8 cellular contexts compared by ENCODE assay signal in genomic region chr6:141482773-141483172, GRCh38.
A peak's percentile ranks its signal among the peaks of the same experiment; 100 is the strongest.
DNase-seq lines count a peak whose midpoint lies in the region; ATAC-seq, FAIRE-seq and TF ChIP-seq lines count a peak whose summit lies in the region.

No MANE protein-coding gene starts in this region.

- POLR2A ChIA-PET in A549 (lab: Yijun Ruan, JAX), result no interaction called here
- POLR2A ChIA-PET in GM10248 (lab: Yijun Ruan, JAX), result no interaction called here

- CTCF ChIA-PET in A549 (lab: Yijun Ruan, JAX), result no interaction called here
- CTCF ChIA-PET in GM10248 (lab: Yijun Ruan, JAX), result interaction anchor here (1.6 to 2.0 kb wide), 2 partner anchors 16 to 81 kb away, joined by 5 to 10 read pairs; no protein-coding TSS in a partner anchor

- peaks cover 7% of the 10 kb centered on the region for H3K9me3 Mint-ChIP-seq in T-helper 1 cell treated with Interleukin-12 subunit alpha and Interleukin-12 subunit beta and Interleukin-4 antibody, amounts not matched to agents 30 μg/mL and 1 μg/mL, for 36 hours
- H3K9me3 Mint-ChIP-seq in glutamatergic neuron (ENCODE audit: unreplicated experiment), result no peaks in the 10 kb centered on the region

- peak overlapping the region; percentile 79 for H3K4me3 Mint-ChIP-seq in T-helper 1 cell treated with Interleukin-12 subunit alpha and Interleukin-12 subunit beta and Interleukin-4 antibody, amounts not matched to agents 30 μg/mL and 1 μg/mL, for 36 hours
- no peak overlapping the region for H3K4me3 Mint-ChIP-seq in glutamatergic neuron (ENCODE audit: unreplicated experiment)

- peak overlapping the region; percentile 96 for H3K27ac Mint-ChIP-seq in T-helper 1 cell treated with Interleukin-12 subunit alpha and Interleukin-12 subunit beta and Interleukin-4 antibody, amounts not matched to agents 30 μg/mL and 1 μg/mL, for 36 hours
- H3K27ac Mint-ChIP-seq in glutamatergic neuron (ENCODE audit: unreplicated experiment), result no peak overlapping the region

- 36% methylated on average over 5 of the region's 5 CpGs for WGBS in A549 (ENCODE audit: missing lambda C conversion rate)

- H3K4me1 ChIP-seq in A549, result 0 out of 3 replicates have a peak, but pooled peaks cover 5% of the 10 kb centered on the region

- no peaks in the 10 kb centered on the region for H3K9me3 ChIP-seq in A549

- TF ChIP-seq CTCF in A549 (IDR thresholded peaks at IDR 0.05) (no peak), GM10248 (IDR thresholded peaks at IDR 0.05; ENCODE audit: control extremely low read depth, extremely low read depth, low read depth, missing control alignments) (no peak), glutamatergic neuron (IDR thresholded peaks at IDR 0.05; ENCODE audit: partially characterized antibody, unreplicated experiment) (no peak)

- H3K36me3 Mint-ChIP-seq in T-helper 1 cell treated with Interleukin-12 subunit alpha and Interleukin-12 subunit beta and Interleukin-4 antibody, amounts not matched to agents 30 μg/mL and 1 μg/mL, for 36 hours (ENCODE audit: low read depth), result peaks cover 10% of the 10 kb centered on the region
- no peaks in the 10 kb centered on the region for H3K36me3 Mint-ChIP-seq in glutamatergic neuron (ENCODE audit: unreplicated experiment)

- no peak for TF ChIP-seq EP300 in A549 (IDR thresholded peaks at IDR 0.05)

- no peak for FAIRE-seq in A549 (lab: Jason Lieb, UNC)

- peak in 1 of 2 experiments; percentile 43; a peak in 2 of 6 replicates for ATAC-seq in A549

- peak overlapping the region; percentile 39 to 62; a peak in 2 of 6 replicates for H3K27ac ChIP-seq in A549

- no peaks in the 10 kb centered on the region for H3K27me3 Mint-ChIP-seq in T-helper 1 cell treated with Interleukin-12 subunit alpha and Interleukin-12 subunit beta and Interleukin-4 antibody, amounts not matched to agents 30 μg/mL and 1 μg/mL, for 36 hours (ENCODE audit: low read depth)
- no peaks in the 10 kb centered on the region for H3K27me3 Mint-ChIP-seq in glutamatergic neuron (ENCODE audit: unreplicated experiment)

- no peak for TF ChIP-seq RAD21 in A549 (conservative IDR thresholded peaks at IDR 0.05 in 1 of 2, IDR thresholded peaks at IDR 0.05 in 1 of 2)

- H3K4me2 ChIP-seq in A549, result peak overlapping the region; percentile 74

- DNase-seq in A549 (ENCODE audit: low read depth in 1 of 2, low spot score in 1 of 2), result no peak
- DNase-seq in HCEC 1CT, result peak; percentile 44
- peak; percentile 34 for DNase-seq in iris pigment epithelial cell (ENCODE audit: low read depth)
- DNase-seq in GM10248 (ENCODE audit: extremely low spot score), result no peak
- no peak for DNase-seq in KG1 (lab: John Stamatoyannopoulos, UW)
- no peak for DNase-seq in NCI-H187 (lab: John Stamatoyannopoulos, UW)
- no peak for DNase-seq in glutamatergic neuron

- H3K4me3 ChIP-seq in A549, result no peak overlapping the region; the same call in 2 of the 3 replicates

- TF ChIP-seq POLR2A in A549 (IDR thresholded peaks at IDR 0.05; ENCODE audit: low read length), result no peak

- peaks cover 36% of the 10 kb centered on the region for H3K4me1 Mint-ChIP-seq in T-helper 1 cell treated with Interleukin-12 subunit alpha and Interleukin-12 subunit beta and Interleukin-4 antibody, amounts not matched to agents 30 μg/mL and 1 μg/mL, for 36 hours (ENCODE audit: low read depth)
- H3K4me1 Mint-ChIP-seq in glutamatergic neuron (ENCODE audit: low read depth, unreplicated experiment), result no peaks in the 10 kb centered on the region

TF ChIP-seq in A549, 52 proteins besides CTCF, POLR2A, EP300 and RAD21:
- no peak for TF ChIP-seq ZC3H11A (IDR thresholded peaks at IDR 0.05)
- no peak for TF ChIP-seq NR3C1 (IDR thresholded peaks at IDR 0.05)
- no peak for TF ChIP-seq PHF8 (IDR thresholded peaks at IDR 0.05; ENCODE audit: borderline replicate concordance, low read depth)
- TF ChIP-seq JUNB (IDR thresholded peaks at IDR 0.05), result no peak
- no peak for TF ChIP-seq NPAS2 (CRISPR knock-in tag; IDR thresholded peaks at IDR 0.05; ENCODE audit: borderline replicate concordance)
TF ChIP-seq in A549: peak in this region for 0.

Comparison
In these comparisons a context has a peak if more than half of its experiments do, and no peak if none do; other contexts are left out.
1. DNase-seq: peak in HCEC 1CT (single experiment) and iris pigment epithelial cell (single experiment); none in A549 (0 of 2), GM10248 (single experiment), KG1 (single experiment), NCI-H187 (0 of 2) and glutamatergic neuron (single experiment).